ENCODE assay signal across 8 cellular contexts in the genomic region with DNA sequence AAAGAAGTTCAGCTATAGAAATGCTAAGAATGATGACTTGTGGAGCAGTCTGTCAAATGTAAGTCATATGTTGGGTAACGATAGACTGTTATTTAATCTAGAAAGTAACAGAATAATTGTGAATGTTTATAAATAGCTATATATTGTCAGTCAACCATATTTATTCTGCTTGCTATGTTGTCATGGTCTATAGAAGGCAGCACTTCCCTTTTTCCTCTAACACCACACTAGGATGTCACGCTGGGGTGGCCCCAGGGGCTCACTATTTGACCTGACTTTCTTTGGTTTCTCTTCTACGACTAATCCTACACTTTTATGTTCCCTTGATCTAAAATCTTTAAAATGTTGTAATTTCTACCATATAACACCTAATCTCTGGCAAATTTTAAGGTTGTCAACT. TPM values are rescaled to one million over a fixed set of nuclear protein-coding genes. Genes with fewer than 3 reads are reported as not detected.
DNase-seq lines count a peak whose midpoint lies in the region; ATAC-seq lines count a peak whose summit lies in the region.

No MANE protein-coding gene starts in this region.

- CTCF ChIA-PET in CD8-positive, alpha-beta memory T cell (lab: Charles Lee), result interaction anchor here (2.9 kb wide), 1 partner anchor 27 kb away, joined by 9 read pairs; no protein-coding TSS in a partner anchor
- CTCF ChIA-PET in activated naive CD4-positive, alpha-beta T cell treated with anti-CD3 and anti-CD28 coated beads, Interleukin-2, amount 10 ng/mL, durations not matched to agents 7 days and 5 days (lab: Charles Lee), result interaction anchor here (0.6 to 3.3 kb wide), 9 partner anchors 12 to 265 kb away, joined by 3 to 23 read pairs (median 3); partner anchors contain the start of genes ERAP2 and LIX1

- no peaks in the 10 kb centered on the region for H3K9me3 ChIP-seq in CD8-positive, alpha-beta memory T cell (ENCODE audit: low read length)

- ATAC-seq in GM19455 (IDR thresholded peaks at IDR 0.05; ENCODE audit: unreplicated experiment), result peak; percentile 89
- ATAC-seq in HG03432 (IDR thresholded peaks at IDR 0.05; ENCODE audit: unreplicated experiment), result peak; percentile 94

- peak overlapping the region; percentile 35 to 77 (median 75) for H3K4me3 Mint-ChIP-seq in CD8-positive, alpha-beta memory T cell
- H3K4me3 Mint-ChIP-seq in activated naive CD4-positive, alpha-beta T cell treated with anti-CD3 and anti-CD28 coated beads, Interleukin-2, amount 10 ng/mL, durations not matched to agents 7 days and 5 days, result peak overlapping the region; percentile 64

- peak overlapping the region; percentile 25 for H3K4me3 ChIP-seq in CD8-positive, alpha-beta memory T cell (ENCODE audit: low read length)

- no peaks in the 10 kb centered on the region for H3K27me3 ChIP-seq in CD8-positive, alpha-beta memory T cell (ENCODE audit: insufficient read depth, low read length, poor library complexity, severe bottlenecking)

- POLR2A ChIA-PET in CD8-positive, alpha-beta memory T cell (lab: Charles Lee), result interaction anchor here (1.0 to 1.1 kb wide), 2 partner anchors 22 to 28 kb away, joined by 3 read pairs; no protein-coding TSS in a partner anchor

- H3K36me3 ChIP-seq in CD8-positive, alpha-beta memory T cell (ENCODE audit: insufficient read depth, low read length), result peaks cover 52% of the 10 kb centered on the region

- no peak for DNase-seq in CD8-positive, alpha-beta memory T cell
- no peak for DNase-seq in activated naive CD4-positive, alpha-beta T cell treated with anti-CD3 and anti-CD28 coated beads, Interleukin-2, amount 10 ng/mL, durations not matched to agents 7 days and 5 days
- no peak for DNase-seq in SK-N-DZ (ENCODE audit: low spot score)
- no peak for DNase-seq in mesenteric fat pad (ENCODE audit: low spot score)
- DNase-seq in iPS-NIHi7 (ENCODE audit: extremely low spot score), result no peak
- DNase-seq in DMS 273 (lab: John Stamatoyannopoulos, UW; ENCODE audit: unreplicated experiment), result no peak

- H3K36me3 Mint-ChIP-seq in CD8-positive, alpha-beta memory T cell, result peaks cover 10 to 90% (median 51%) of the 10 kb centered on the region in 3 donors
- H3K36me3 Mint-ChIP-seq in activated naive CD4-positive, alpha-beta T cell treated with anti-CD3 and anti-CD28 coated beads, Interleukin-2, amount 10 ng/mL, durations not matched to agents 7 days and 5 days, result peaks cover 79% of the 10 kb centered on the region

- H3K4me1 ChIP-seq in CD8-positive, alpha-beta memory T cell (ENCODE audit: insufficient read depth, low read length), result peaks cover 26% of the 10 kb centered on the region

- H3K27me3 Mint-ChIP-seq in CD8-positive, alpha-beta memory T cell, result no peaks in the 10 kb centered on the region
- H3K27me3 Mint-ChIP-seq in activated naive CD4-positive, alpha-beta T cell treated with anti-CD3 and anti-CD28 coated beads, Interleukin-2, amount 10 ng/mL, durations not matched to agents 7 days and 5 days, result no peaks in the 10 kb centered on the region

- no peak overlapping the region for H3K27ac ChIP-seq in CD8-positive, alpha-beta memory T cell (ENCODE audit: low read depth, low read length)

- H3K9me3 Mint-ChIP-seq in CD8-positive, alpha-beta memory T cell, result no peaks in the 10 kb centered on the region
- H3K9me3 Mint-ChIP-seq in activated naive CD4-positive, alpha-beta T cell treated with anti-CD3 and anti-CD28 coated beads, Interleukin-2, amount 10 ng/mL, durations not matched to agents 7 days and 5 days, result no peaks in the 10 kb centered on the region

- H3K4me1 Mint-ChIP-seq in CD8-positive, alpha-beta memory T cell, result peaks cover 38 to 65% (median 54%) of the 10 kb centered on the region in 3 donors
- H3K4me1 Mint-ChIP-seq in activated naive CD4-positive, alpha-beta T cell treated with anti-CD3 and anti-CD28 coated beads, Interleukin-2, amount 10 ng/mL, durations not matched to agents 7 days and 5 days, result peaks cover 58% of the 10 kb centered on the region

- H3K27ac Mint-ChIP-seq in CD8-positive, alpha-beta memory T cell, result peak overlapping the region; percentile 58 to 96 (median 86)
- peak overlapping the region; percentile 93 for H3K27ac Mint-ChIP-seq in activated naive CD4-positive, alpha-beta T cell treated with anti-CD3 and anti-CD28 coated beads, Interleukin-2, amount 10 ng/mL, durations not matched to agents 7 days and 5 days

RNA-seq across cellular contexts. Expression of gene ERAP2, which starts 20.5 kb away (rescaled TPM):
- total RNA-seq in CD8-positive, alpha-beta memory T cell, result 10 to 100 TPM; 37.0 to 41.4 TPM
- 128 TPM for polyA plus RNA-seq in CD8-positive, alpha-beta memory T cell
- not detected in 2 replicates for polyA plus RNA-seq in SK-N-DZ (2014; cell fraction: cytosol; rRNA removed)
- not detected in 2 replicates for polyA plus RNA-seq in SK-N-DZ (2014; cell fraction: nucleus; rRNA removed)
- 10.7 TPM for total RNA-seq in mesenteric fat pad

RNA-seq across cellular contexts. Expression of gene LNPEP, which starts 39.1 kb away (rescaled TPM):
- 10 to 100 TPM; 37.6 to 40.5 TPM for total RNA-seq in CD8-positive, alpha-beta memory T cell
- 40.1 TPM for polyA plus RNA-seq in CD8-positive, alpha-beta memory T cell
- polyA plus RNA-seq in SK-N-DZ (2014; cell fraction: cytosol; rRNA removed), result 5.9 and 7.5 TPM in 2 replicates
- polyA plus RNA-seq in SK-N-DZ (2014; cell fraction: nucleus; rRNA removed), result 5.9 and 8.9 TPM in 2 replicates
- 132 TPM for total RNA-seq in mesenteric fat pad
